Comparison of ENCODE assay signal across 17 cellular contexts in the genomic region with DNA sequence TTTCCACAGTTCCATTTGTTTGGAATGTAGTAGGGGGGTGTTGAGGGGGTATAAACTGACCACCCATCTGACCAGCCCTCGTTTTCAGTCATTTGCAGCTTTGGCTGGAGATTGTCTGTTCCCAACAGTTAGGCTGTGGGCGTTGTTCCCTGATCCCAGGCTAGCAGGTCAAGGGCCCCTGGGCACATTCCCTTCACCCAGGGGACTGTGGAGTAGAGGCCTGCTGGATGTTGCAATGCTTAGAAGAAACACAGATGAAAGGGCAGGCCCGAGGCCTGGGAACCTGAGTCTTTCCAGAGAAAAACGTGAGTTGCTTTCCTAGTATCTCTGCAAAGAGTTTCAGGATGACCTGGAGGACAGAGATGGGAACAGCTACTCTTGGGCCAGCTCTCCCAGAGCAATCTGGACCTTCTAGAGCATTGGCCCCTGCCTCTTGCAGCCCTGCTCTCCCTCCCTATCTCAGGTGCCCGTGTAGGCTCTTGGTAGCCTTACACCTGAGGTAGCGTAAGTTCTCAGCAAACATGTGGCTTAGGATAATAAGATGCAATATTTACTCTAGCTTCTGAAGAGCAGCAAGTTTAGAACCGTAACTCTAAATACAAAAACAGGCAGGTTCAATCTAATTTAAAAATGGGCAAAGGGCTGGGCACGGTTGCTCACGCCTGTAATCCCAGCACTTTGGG.
A peak's percentile ranks its signal among the peaks of the same experiment; 100 is the strongest.
DNase-seq lines count a peak whose midpoint lies in the region; ATAC-seq, FAIRE-seq and TF ChIP-seq lines count a peak whose summit lies in the region.
"Had no signal": no experiment of that assay in that cellular context is flagged by ENCODE, and none has a peak within 500 bp of the region (broad histone marks: within the 10 kb centered on the region; RNA-seq: fewer than 3 reads in every experiment).

No MANE protein-coding gene starts in this region.

- ATAC-seq in lung (ENCODE audit: insufficient read depth, low FRiP score) (peak; percentile 44), HG02840 (IDR thresholded peaks at IDR 0.05; ENCODE audit: low FRiP score, unreplicated experiment) (no peak), GM21576 (IDR thresholded peaks at IDR 0.05; ENCODE audit: unreplicated experiment) (no peak)
- ATAC-seq: Panc1 had no signal

- H3K4me1 ChIP-seq in esophagus squamous epithelium (peaks cover 18 to 81% (median 27%) of the 10 kb centered on the region in 3 donors), lung (ENCODE audit: control insufficient read depth in 2 of 2, insufficient read depth in 2 of 2, low read length in 2 of 2) (peaks cover 0 to 28% of the 10 kb centered on the region in 2 donors), suprapubic skin (peaks cover 50% of the 10 kb centered on the region)

- TF ChIP-seq CTCF in esophagus squamous epithelium (IDR thresholded peaks at IDR 0.05) (no peak), lung (IDR thresholded peaks at IDR 0.05; ENCODE audit: control extremely low read depth, extremely low read depth) (no peak), suprapubic skin (IDR thresholded peaks at IDR 0.05) (no peak)

- H3K9me3 ChIP-seq in esophagus squamous epithelium, result no peaks in the 10 kb centered on the region
- no peaks in the 10 kb centered on the region for H3K9me3 ChIP-seq in lung (ENCODE audit: control insufficient read depth in 2 of 2, insufficient read depth in 1 of 2, low read length in 1 of 2)
- no peaks in the 10 kb centered on the region for H3K9me3 ChIP-seq in suprapubic skin

- TF ChIP-seq EP300 in suprapubic skin (IDR thresholded peaks at IDR 0.05), result no peak

- TF ChIP-seq POLR2A in esophagus squamous epithelium (IDR thresholded peaks at IDR 0.05) (no peak), suprapubic skin (IDR thresholded peaks at IDR 0.05) (no peak)

- 80 to 88% methylated on average over 7 to 8 of the region's 9 CpGs for WGBS in esophagus squamous epithelium, 2 donors
- WGBS in lung, 2 donors, result 71% methylated on average over 9 of the region's 9 CpGs
- 71% methylated on average over 9 of the region's 9 CpGs for WGBS in suprapubic skin

- intact Hi-C loops in esophagus squamous epithelium (cut with DNase I), result no loop called here

- FAIRE-seq in frontal cortex (lab: Jason Lieb, UNC), result no peak
- FAIRE-seq: endometrium, small intestine had no signal

- no peak overlapping the region for H3K4me3 ChIP-seq in esophagus squamous epithelium
- no peak overlapping the region for H3K4me3 ChIP-seq in lung
- no peak overlapping the region for H3K4me3 ChIP-seq in suprapubic skin

- DNase-seq in HuH-7 (ENCODE audit: low spot score), result peak; percentile 74
- DNase-seq in esophagus squamous epithelium (lab: John Stamatoyannopoulos, UW), result no peak
- DNase-seq in lung (ENCODE audit: low spot score), result peak; percentile 66
- no peak for DNase-seq in suprapubic skin (ENCODE audit: low spot score in 2 of 2)
- no peak for DNase-seq in frontal cortex (ENCODE audit: low spot score in 2 of 2)
- DNase-seq in NCI-H1048 (lab: John Stamatoyannopoulos, UW), result no peak
- DNase-seq: activated naive CD4-positive, alpha-beta T cell treated with Interleukin-2 at 50 U/mL for 16 hours; kidney glomerular epithelial cell; NCI-H1694 treated with DMSO at 0.1 percent for 48 hours; NCI-H524 treated with DMSO at 0.1 percent for 48 hours; small intestine had no signal

- H3K27ac ChIP-seq in esophagus squamous epithelium (peak overlapping the region in 3 of 4 donors; percentile 77 to 83 (median 82)), lung (ENCODE audit: low read depth in 1 of 2, low read length in 1 of 2) (peak overlapping the region in 1 of 2 donors; percentile 42), suprapubic skin (peak overlapping the region; percentile 78)
- H3K27ac ChIP-seq: HL-60, VCaP had no signal

- H3K27me3 ChIP-seq in esophagus squamous epithelium (no peaks in the 10 kb centered on the region), lung (ENCODE audit: control insufficient read depth, insufficient read depth) (no peaks in the 10 kb centered on the region), suprapubic skin (no peaks in the 10 kb centered on the region)

- peaks cover 0 to 5% (median 0%) of the 10 kb centered on the region in 3 donors for H3K36me3 ChIP-seq in esophagus squamous epithelium
- no peaks in the 10 kb centered on the region for H3K36me3 ChIP-seq in lung (ENCODE audit: control insufficient read depth in 2 of 2, insufficient read depth in 2 of 2, low read length in 2 of 2)
- no peaks in the 10 kb centered on the region for H3K36me3 ChIP-seq in suprapubic skin

Comparison
In these comparisons a context has a peak if more than half of its experiments do, and no peak if none do; other contexts are left out.
1. DNase-seq: peak in HuH-7 (single experiment) and lung (single experiment); none in esophagus squamous epithelium (single experiment), suprapubic skin (0 of 2), frontal cortex (0 of 2) and NCI-H1048 (single experiment).